ENCODE assay signal across 19 cellular contexts in the genomic region with DNA sequence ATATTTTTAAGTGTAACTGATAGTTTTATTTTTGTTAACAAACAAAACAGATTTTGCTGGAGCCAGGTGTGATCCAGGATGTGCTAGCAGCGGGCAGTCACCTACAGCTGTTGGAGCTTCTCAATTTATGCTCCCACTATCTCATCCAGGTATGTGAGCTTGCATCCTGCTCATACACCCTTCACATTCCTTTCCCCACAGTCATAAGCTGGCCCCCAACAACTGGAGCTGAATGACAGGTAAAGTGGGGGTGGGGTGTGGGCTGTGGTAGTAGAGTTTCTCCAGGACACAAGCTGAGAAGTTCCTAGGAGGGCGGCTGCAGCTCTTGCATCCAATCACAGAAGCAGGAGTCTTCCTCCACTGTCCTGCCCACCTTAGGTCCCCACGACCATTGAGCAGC.
DNase-seq lines count a peak whose midpoint lies in the region; ATAC-seq, FAIRE-seq and TF ChIP-seq lines count a peak whose summit lies in the region.
"Had no signal": no experiment of that assay in that cellular context is flagged by ENCODE, and none has a peak within 500 bp of the region (broad histone marks: within the 10 kb centered on the region; RNA-seq: fewer than 3 reads in every experiment).

No MANE protein-coding gene starts in this region.

- no peaks in the 10 kb centered on the region for H3K36me3 Mint-ChIP-seq in GM23338 (ENCODE audit: low read depth)

- H3K4me1 Mint-ChIP-seq in GM23338 = peaks cover 31% of the 10 kb centered on the region

- H3K36me3 ChIP-seq in GM23338 (ENCODE audit: insufficient read depth) (no peaks in the 10 kb centered on the region), RWPE2 (ENCODE audit: low read depth) (no peaks in the 10 kb centered on the region), suprapubic skin (no peaks in the 10 kb centered on the region)

- TF ChIP-seq CTCF in GM23338 (conservative IDR thresholded peaks at IDR 0.05; ENCODE audit: low read depth in 2 of 2) (no peak), RWPE2 (IDR thresholded peaks at IDR 0.05; ENCODE audit: poor library complexity, severe bottlenecking) (no peak), foreskin keratinocyte (conservative IDR thresholded peaks at IDR 0.05) (no peak), suprapubic skin (IDR thresholded peaks at IDR 0.05) (no peak)

- no peak for TF ChIP-seq EP300 in suprapubic skin (IDR thresholded peaks at IDR 0.05)

- no peak for TF ChIP-seq POLR2A in suprapubic skin (IDR thresholded peaks at IDR 0.05)

- H2AFZ ChIP-seq in GM23338 = no peak overlapping the region

- H3K4me2 ChIP-seq in GM23338 = no peak overlapping the region

- no peaks in the 10 kb centered on the region for H3K27me3 ChIP-seq in GM23338 (ENCODE audit: insufficient read depth)
- H3K27me3 ChIP-seq in RWPE2 (ENCODE audit: insufficient read depth, poor library complexity, severe bottlenecking) = peaks cover 6% of the 10 kb centered on the region
- no peaks in the 10 kb centered on the region for H3K27me3 ChIP-seq in foreskin keratinocyte
- peaks cover 2% of the 10 kb centered on the region for H3K27me3 ChIP-seq in suprapubic skin

- H3K9me3 Mint-ChIP-seq in GM23338 = no peaks in the 10 kb centered on the region

- H3K9me2 ChIP-seq in GM23338 (ENCODE audit: insufficient read depth) = no peaks in the 10 kb centered on the region

- H3F3A ChIP-seq in GM23338 (replicated peaks; ENCODE audit: low read depth) = no peaks in the 10 kb centered on the region

- H3K4me3 Mint-ChIP-seq in GM23338 = no peak overlapping the region

- peak overlapping the region; percentile 42; the same call in 1 of the 2 replicates for H3K27ac Mint-ChIP-seq in GM23338

- H3K79me2 ChIP-seq in GM23338 (replicated peaks; ENCODE audit: insufficient read depth) = no peaks in the 10 kb centered on the region

- WGBS in suprapubic skin = 71% methylated on average over 3 of the region's 3 CpGs

- no peak overlapping the region for H3K27ac ChIP-seq in GM23338 (ENCODE audit: low read depth)
- no peak overlapping the region for H3K27ac ChIP-seq in RWPE2 (ENCODE audit: poor library complexity, severe bottlenecking)
- no peak overlapping the region for H3K27ac ChIP-seq in foreskin keratinocyte
- H3K27ac ChIP-seq in suprapubic skin = no peak overlapping the region
- H3K27ac ChIP-seq: RWPE1 had no signal

- no peaks in the 10 kb centered on the region for H4K20me1 ChIP-seq in GM23338 (replicated peaks; ENCODE audit: insufficient read depth)

- DNase-seq in GM23338 (ENCODE audit: low spot score) = peak; percentile 56
- no peak for DNase-seq in RWPE2 (ENCODE audit: low spot score)
- peak; percentile 13 to 56 for DNase-seq in foreskin keratinocyte
- peak; percentile 46 for DNase-seq in iPS-NIHi7 (ENCODE audit: extremely low spot score)
- no peak for DNase-seq in suprapubic skin (ENCODE audit: low spot score in 2 of 2)
- no peak for DNase-seq in cerebellar cortex (ENCODE audit: low spot score)
- DNase-seq in NCI-H2171 (lab: John Stamatoyannopoulos, UW) = no peak
- DNase-seq in frontal cortex (ENCODE audit: low spot score in 2 of 2) = no peak
- DNase-seq: Calu3, HCEC 1CT, KBM-7, NCI-H1105 treated with DMSO at 0.1 percent for 48 hours, NCI-H2029, NCI-H69, SHP77 treated with DMSO at 0.1 percent for 48 hours had no signal

- H3K4me3 ChIP-seq in GM23338 (no peak overlapping the region), RWPE2 (ENCODE audit: severe bottlenecking) (no peak overlapping the region), suprapubic skin (no peak overlapping the region)

- H3K4me1 ChIP-seq in GM23338 (ENCODE audit: insufficient read depth) = peaks cover 9% of the 10 kb centered on the region
- H3K4me1 ChIP-seq in RWPE2 (ENCODE audit: insufficient read depth, poor library complexity, severe bottlenecking) = no peaks in the 10 kb centered on the region
- H3K4me1 ChIP-seq in foreskin keratinocyte = peaks cover 6% of the 10 kb centered on the region
- H3K4me1 ChIP-seq in suprapubic skin = no peaks in the 10 kb centered on the region

- H3K9me3 ChIP-seq in RWPE2 (ENCODE audit: severe bottlenecking) (no peaks in the 10 kb centered on the region), suprapubic skin (no peaks in the 10 kb centered on the region)

- H3K27me3 Mint-ChIP-seq in GM23338 (ENCODE audit: insufficient read depth, low read depth, poor library complexity) = no peaks in the 10 kb centered on the region

- no peak for FAIRE-seq in frontal cortex (lab: Jason Lieb, UNC)
- FAIRE-seq: GM18507, HTR-8/SVneo had no signal

- ATAC-seq in GM23338 (peak; percentile 56), RWPE2 (ENCODE audit: low read depth) (peak; percentile 73), foreskin keratinocyte (peak; percentile 67)
- ATAC-seq: Panc1 had no signal

TF ChIP-seq in GM23338, 12 proteins besides CTCF, POLR2A, EP300 and RAD21:
- TF ChIP-seq NANOG (IDR thresholded peaks at IDR 0.05; ENCODE audit: borderline replicate concordance) (no peak), ZNF331 (CRISPR knock-in tag; IDR thresholded peaks at IDR 0.05; ENCODE audit: low read depth) (no peak), EZH2phosphoT487 (IDR thresholded peaks at IDR 0.05; ENCODE audit: unreplicated experiment) (no peak), POLR2AphosphoS5 (IDR thresholded peaks at IDR 0.05; ENCODE audit: low read depth) (no peak), EZH2 (IDR thresholded peaks at IDR 0.05; ENCODE audit: low read depth, unreplicated experiment) (no peak), JUNB (IDR thresholded peaks at IDR 0.05; ENCODE audit: unreplicated experiment) (no peak), ZNF114 (CRISPR knock-in tag; IDR thresholded peaks at IDR 0.05) (no peak), STAT1 (IDR thresholded peaks at IDR 0.05; ENCODE audit: unreplicated experiment) (no peak)
- TF ChIP-seq, protein P1, sequence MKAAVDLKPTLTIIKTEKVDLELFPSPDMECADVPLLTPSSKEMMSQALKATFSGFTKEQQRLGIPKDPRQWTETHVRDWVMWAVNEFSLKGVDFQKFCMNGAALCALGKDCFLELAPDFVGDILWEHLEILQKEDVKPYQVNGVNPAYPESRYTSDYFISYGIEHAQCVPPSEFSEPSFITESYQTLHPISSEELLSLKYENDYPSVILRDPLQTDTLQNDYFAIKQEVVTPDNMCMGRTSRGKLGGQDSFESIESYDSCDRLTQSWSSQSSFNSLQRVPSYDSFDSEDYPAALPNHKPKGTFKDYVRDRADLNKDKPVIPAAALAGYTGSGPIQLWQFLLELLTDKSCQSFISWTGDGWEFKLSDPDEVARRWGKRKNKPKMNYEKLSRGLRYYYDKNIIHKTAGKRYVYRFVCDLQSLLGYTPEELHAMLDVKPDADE (IDR thresholded peaks at IDR 0.05) = no peak

Comparison
In these comparisons a context has a peak if more than half of its experiments do, and no peak if none do; other contexts are left out.
1. DNase-seq: peak in GM23338 (single experiment), foreskin keratinocyte (2 of 2) and iPS-NIHi7 (single experiment); none in RWPE2 (single experiment), suprapubic skin (0 of 2), cerebellar cortex (single experiment), NCI-H2171 (single experiment) and frontal cortex (0 of 2).
2. Peak in every context shown above with its lines, with median percentiles within 50 percentile points of each other: ATAC-seq.